In genomic region chr2:112259509-112260294, GRCh38 we compare ENCODE assay signal across 8 cellular contexts. TPM values are rescaled to one million over a fixed set of nuclear protein-coding genes. Genes with fewer than 3 reads are reported as not detected.
A peak's percentile ranks its signal among the peaks of the same experiment; 100 is the strongest.
DNase-seq lines count a peak whose midpoint lies in the region; ATAC-seq and TF ChIP-seq lines count a peak whose summit lies in the region.

No MANE protein-coding gene starts in this region.

- no peaks in the 10 kb centered on the region for H3K9me3 ChIP-seq in lower lobe of right lung

- H3K4me1 ChIP-seq in lower lobe of right lung: no peaks in the 10 kb centered on the region

- H3K27ac ChIP-seq in lower lobe of right lung: no peak overlapping the region

- ATAC-seq in HG03045 (IDR thresholded peaks at IDR 0.05; ENCODE audit: unreplicated experiment) (peak; percentile 36), lower lobe of right lung (peak; percentile 79 to 80), HG03135 (IDR thresholded peaks at IDR 0.05; ENCODE audit: unreplicated experiment) (no peak)

- peak; percentile 96 for TF ChIP-seq CTCF in GM06990 (IDR thresholded peaks at IDR 0.05; ENCODE audit: insufficient read depth, low read length, poor library complexity, severe bottlenecking)
- peak; percentile 96 for TF ChIP-seq CTCF in lower lobe of right lung (IDR thresholded peaks at IDR 0.05)

- no peaks in the 10 kb centered on the region for H3K27me3 ChIP-seq in GM06990 (replicated peaks; ENCODE audit: control insufficient read depth, insufficient read depth, low read length)
- H3K27me3 ChIP-seq in lower lobe of right lung (ENCODE audit: low read depth): no peaks in the 10 kb centered on the region

- DNase-seq in GM06990 (ENCODE audit: extremely low read depth, insufficient read length): peak; percentile 35
- DNase-seq in NCI-H748 treated with DMSO at 0.1 percent for 48 hours (lab: John Stamatoyannopoulos, UW): peak; percentile 23
- DNase-seq in activated CD4-positive, alpha-beta T cell treated with anti-CD3 and anti-CD28 coated beads, Interleukin-2, amount 50 U/mL, for 48 hours: peak; percentile 88 to 91
- DNase-seq in dermis microvascular lymphatic vessel endothelial cell (ENCODE audit: low read depth in 2 of 2): peak; percentile 61 to 70
- DNase-seq in lower lobe of right lung: peak; percentile 85
- peak; percentile 60 for DNase-seq in stimulated activated CD8-positive, alpha-beta memory T cell treated with anti-CD3 and anti-CD28 coated beads, Interleukin-12 subunit alpha, Interleukin-12 subunit beta, amount 100 ng/mL, for 4 hours (ENCODE audit: low read depth)

- intact Hi-C loops in lower lobe of right lung (cut with DNase I): no loop called here

- no peaks in the 10 kb centered on the region for H3K36me3 ChIP-seq in GM06990 (ENCODE audit: control insufficient read depth, insufficient read depth, low read length)
- H3K36me3 ChIP-seq in lower lobe of right lung: no peaks in the 10 kb centered on the region

- H3K4me3 ChIP-seq in GM06990 (replicated peaks; ENCODE audit: low read depth, low read length) (no peak overlapping the region), lower lobe of right lung (peak overlapping the region; percentile 22)

RNA-seq across cellular contexts. Expression of gene ZC3H8, which starts 4.9 kb away (rescaled TPM):
- total RNA-seq in dermis microvascular lymphatic vessel endothelial cell (2.7 TPM in 2 replicates), lower lobe of right lung (5.0 TPM)

RNA-seq across cellular contexts. Expression of gene ZC3H6, which starts 15.7 kb away (rescaled TPM):
- total RNA-seq in dermis microvascular lymphatic vessel endothelial cell: 1.8 and 2.0 TPM in 2 replicates
- total RNA-seq in lower lobe of right lung: 18.0 TPM

Comparison
In these comparisons a context has a peak if more than half of its experiments do, and no peak if none do; other contexts are left out.
1. DNase-seq: peak in every context shown above with its lines; median percentile 90 in activated CD4-positive, alpha-beta T cell treated with anti-CD3 and anti-CD28 coated beads, Interleukin-2, amount 50 U/mL, for 48 hours; 85 in lower lobe of right lung; 66 in dermis microvascular lymphatic vessel endothelial cell; 60 in stimulated activated CD8-positive, alpha-beta memory T cell treated with anti-CD3 and anti-CD28 coated beads, Interleukin-12 subunit alpha, Interleukin-12 subunit beta, amount 100 ng/mL, for 4 hours; 35 in GM06990; 23 in NCI-H748 treated with DMSO at 0.1 percent for 48 hours.